Comparison of ENCODE assay signal across 8 cellular contexts in genomic region chr14:104724981-104725771, GRCh38. TPM values are rescaled to one million over a fixed set of nuclear protein-coding genes. Genes with fewer than 3 reads are reported as not detected.
DNase-seq lines count a peak whose midpoint lies in the region; ATAC-seq, FAIRE-seq and TF ChIP-seq lines count a peak whose summit lies in the region.

No MANE protein-coding gene starts in this region.

- no peak overlapping the region for H2AFZ ChIP-seq in Loucy (ENCODE audit: low read length)

- H4K20me1 ChIP-seq in Loucy (ENCODE audit: insufficient read depth, low read length, poor library complexity, severe bottlenecking), result no peaks in the 10 kb centered on the region

- H3K4me3 ChIP-seq in Loucy (ENCODE audit: low read length, poor library complexity, severe bottlenecking), result peak overlapping the region; percentile 81
- H3K4me3 ChIP-seq in brain microvascular endothelial cell (ENCODE audit: low read depth, low read length), result no peak overlapping the region
- peak overlapping the region; percentile 56 to 66 for H3K4me3 ChIP-seq in kidney (ENCODE audit: low read length in 2 of 2)
- H3K4me3 ChIP-seq in stomach smooth muscle (ENCODE audit: low read length in 2 of 2), result peak overlapping the region; percentile 25 to 70

- no peak overlapping the region for H3K27ac ChIP-seq in CD4-positive, alpha-beta T cell (ENCODE audit: low read depth, low read length)
- no peak overlapping the region for H3K27ac ChIP-seq in brain microvascular endothelial cell
- H3K27ac ChIP-seq in kidney (ENCODE audit: low read depth in 2 of 2, low read length in 2 of 2), result peak overlapping the region; percentile 37 to 57
- no peak overlapping the region for H3K27ac ChIP-seq in stomach smooth muscle (ENCODE audit: low read length)

- H3K36me3 ChIP-seq in Loucy (ENCODE audit: insufficient read depth, low read length) (no peaks in the 10 kb centered on the region), brain microvascular endothelial cell (replicated peaks) (peaks cover 6% of the 10 kb centered on the region), kidney (ENCODE audit: control insufficient read depth in 1 of 2, insufficient read depth in 2 of 2, low read length in 2 of 2) (peaks cover under 1 to 2% of the 10 kb centered on the region in 2 donors), stomach smooth muscle (ENCODE audit: control insufficient read depth in 2 of 2, insufficient read depth in 2 of 2, low read length in 2 of 2) (no peaks in the 10 kb centered on the region)

- H3F3A ChIP-seq in Loucy (ENCODE audit: low read depth), result no peaks in the 10 kb centered on the region

- POLR2A ChIA-PET in CD4-positive, alpha-beta T cell (lab: Charles Lee), result interaction anchor here (0.5 to 1.9 kb wide), 4 partner anchors 27 to 470 kb away, joined by 3 to 8 read pairs (median 4); partner anchors contain the start of genes SIVA1 and ZBTB42

- no peak for FAIRE-seq in kidney (lab: Jason Lieb, UNC)

- no peak overlapping the region for H3K27ac Mint-ChIP-seq in CD4-positive, alpha-beta T cell

- no peaks in the 10 kb centered on the region for H3K4me1 Mint-ChIP-seq in CD4-positive, alpha-beta T cell (ENCODE audit: low read depth)

- ATAC-seq in CD4-positive, alpha-beta T cell (ENCODE audit: poor library complexity), result no peak
- ATAC-seq in HG03432 (IDR thresholded peaks at IDR 0.05; ENCODE audit: unreplicated experiment) (no peak), HG03039 (IDR thresholded peaks at IDR 0.05; ENCODE audit: unreplicated experiment) (no peak)

- CTCF ChIA-PET in CD4-positive, alpha-beta T cell (lab: Charles Lee), result interaction anchor here (1.5 kb wide), 1 partner anchor 43 kb away, joined by 3 read pairs; no protein-coding TSS in a partner anchor

- H3K79me2 ChIP-seq in Loucy (ENCODE audit: insufficient read depth, low read length), result no peaks in the 10 kb centered on the region

- H3K36me3 Mint-ChIP-seq in CD4-positive, alpha-beta T cell (ENCODE audit: low read depth), result no peaks in the 10 kb centered on the region

- H3K4me2 ChIP-seq in Loucy (ENCODE audit: low read depth, low read length, poor library complexity, severe bottlenecking), result peak overlapping the region; percentile 85

- H3K4me3 Mint-ChIP-seq in CD4-positive, alpha-beta T cell, result peak overlapping the region; percentile 70

- in situ Hi-C loops in brain microvascular endothelial cell (cut with HindIII; ENCODE audit: low pct_ligation_motif_present, low sequenced_read_pairs), result no loop called here

- intact Hi-C loops in CD4-positive, alpha-beta T cell (cut with DNase I, micrococcal nuclease), result loop anchor here in 1 of 2 experiments (1.0 to 2.0 kb wide), 2 partner anchors 28 to 70 kb away; partner anchors contain the start of genes AKT1 and SIVA1
- intact Hi-C loops in kidney (cut with DNase I), result no loop called here

- no peaks in the 10 kb centered on the region for H3K27me3 Mint-ChIP-seq in CD4-positive, alpha-beta T cell

- no peaks in the 10 kb centered on the region for H3K9me3 ChIP-seq in CD4-positive, alpha-beta T cell (ENCODE audit: control insufficient read depth, low read length)
- H3K9me3 ChIP-seq in Loucy (ENCODE audit: insufficient read depth, low read depth, low read length), result no peaks in the 10 kb centered on the region
- H3K9me3 ChIP-seq in kidney (ENCODE audit: control insufficient read depth in 1 of 2, low read length in 2 of 2), result no peaks in the 10 kb centered on the region
- H3K9me3 ChIP-seq in stomach smooth muscle (ENCODE audit: control insufficient read depth in 2 of 2, low read length in 2 of 2), result no peaks in the 10 kb centered on the region

- TF ChIP-seq CTCF in CD4-positive, alpha-beta T cell (IDR thresholded peaks at IDR 0.05), result no peak
- peak; percentile 54 for TF ChIP-seq CTCF in Loucy (conservative IDR thresholded peaks at IDR 0.05; ENCODE audit: low read length)
- TF ChIP-seq CTCF in brain microvascular endothelial cell (IDR thresholded peaks at IDR 0.05; ENCODE audit: low read depth, low read length, missing control alignments), result peak; percentile 56
- TF ChIP-seq CTCF in kidney (IDR thresholded peaks at IDR 0.05; ENCODE audit: borderline replicate concordance, extremely low read depth, insufficient read depth), result no peak

- H3K4me1 ChIP-seq in Loucy (ENCODE audit: insufficient read depth, low read length, poor library complexity, severe bottlenecking) (peaks cover 6% of the 10 kb centered on the region), kidney (ENCODE audit: control insufficient read depth in 1 of 2, insufficient read depth in 1 of 2, low read depth in 1 of 2, low read length in 2 of 2) (peaks cover 5 to 29% of the 10 kb centered on the region in 2 donors), stomach smooth muscle (ENCODE audit: control insufficient read depth, insufficient read depth, low read length) (peaks cover 32% of the 10 kb centered on the region)

- H3K9me2 ChIP-seq in Loucy (replicated peaks; ENCODE audit: low read depth, low read length), result no peaks in the 10 kb centered on the region

- H3K9me3 Mint-ChIP-seq in CD4-positive, alpha-beta T cell, result no peaks in the 10 kb centered on the region

- H3K9ac ChIP-seq in Loucy (ENCODE audit: low read depth, low read length, poor library complexity, severe bottlenecking) (peak overlapping the region; percentile 69), kidney (ENCODE audit: low read length in 2 of 2) (peak overlapping the region in 1 of 2 donors; percentile 71), stomach smooth muscle (ENCODE audit: low read length in 2 of 2) (no peak overlapping the region)

- no peak for DNase-seq in CD4-positive, alpha-beta T cell
- DNase-seq in brain microvascular endothelial cell (no peak), kidney (no peak)
- no peak for DNase-seq in activated CD4-positive, alpha-beta T cell treated with anti-CD3 and anti-CD28 coated beads for 4 hours

- H3K27me3 ChIP-seq in CD4-positive, alpha-beta T cell (ENCODE audit: control insufficient read depth, insufficient read depth, low read length), result no peaks in the 10 kb centered on the region
- H3K27me3 ChIP-seq in Loucy (ENCODE audit: insufficient read depth, low read length, poor library complexity, severe bottlenecking), result no peaks in the 10 kb centered on the region
- H3K27me3 ChIP-seq in brain microvascular endothelial cell (replicated peaks), result no peaks in the 10 kb centered on the region
- peaks cover 0 to 12% of the 10 kb centered on the region in 2 donors for H3K27me3 ChIP-seq in stomach smooth muscle (ENCODE audit: control insufficient read depth in 1 of 2, insufficient read depth in 2 of 2, low read length in 2 of 2)

RNA-seq across cellular contexts. Expression of gene ADSS1, which starts 1.1 kb away (rescaled TPM):
- 1 to 10 TPM; 2.0 to 2.7 TPM for total RNA-seq in CD4-positive, alpha-beta T cell
- total RNA-seq in kidney, result 7.5 TPM
- polyA plus RNA-seq in kidney (ENCODE audit: insufficient read depth, low read depth, low replicate concordance), result 16.5 TPM

RNA-seq across cellular contexts. Expression of gene SIVA1, which starts 27.8 kb away (rescaled TPM):
- total RNA-seq in CD4-positive, alpha-beta T cell, result 100 to 1,000 TPM; 111 to 124 TPM
- total RNA-seq in kidney, result 65.7 TPM
- 124 TPM for polyA plus RNA-seq in kidney (ENCODE audit: insufficient read depth, low read depth, low replicate concordance)

RNA-seq across cellular contexts. Expression of gene INF2, which starts 35.8 kb away (rescaled TPM):
- total RNA-seq in CD4-positive, alpha-beta T cell, result 10 to 100 TPM; 74.9 to 76.9 TPM
- total RNA-seq in kidney, result 82.7 TPM
- polyA plus RNA-seq in kidney (ENCODE audit: insufficient read depth, low read depth, low replicate concordance), result 58.5 TPM

Comparison
In these comparisons a context has a peak if more than half of its experiments do, and no peak if none do; other contexts are left out.
1. H3K27ac ChIP-seq: peak in kidney (2 of 2); none in CD4-positive, alpha-beta T cell (single experiment), brain microvascular endothelial cell (single experiment) and stomach smooth muscle (single experiment).
2. CTCF ChIP-seq: peak in Loucy (single experiment) and brain microvascular endothelial cell (single experiment); none in CD4-positive, alpha-beta T cell (single experiment) and kidney (single experiment).